In genomic region chr19:35261356-35262100, GRCh38 we compare ENCODE assay signal across 1 cellular context.
A peak's percentile ranks its signal among the peaks of the same experiment; 100 is the strongest.
TF ChIP-seq lines count a peak whose summit lies in the region.

No MANE protein-coding gene starts in this region.

TF ChIP-seq in HepG2, 621 proteins besides CTCF, POLR2A, EP300 and RAD21:
- TF ChIP-seq ZNF543 (CRISPR knock-in tag; IDR thresholded peaks at IDR 0.05): no peak
- peak; percentile 10 for TF ChIP-seq RBM39 (IDR thresholded peaks at IDR 0.05; ENCODE audit: low read depth, low read length, poor library complexity, severe bottlenecking)
- 0 out of 2 replicates have a peak, but pooled peaks have one; percentile 3 for TF ChIP-seq MTA1 (CRISPR knock-in tag; IDR thresholded peaks at IDR 0.05; ENCODE audit: borderline replicate concordance)
